ENCODE assay signal across 30 cellular contexts in genomic region chr10:36621346-36621745, GRCh38.
DNase-seq lines count a peak whose midpoint lies in the region; ATAC-seq, FAIRE-seq and TF ChIP-seq lines count a peak whose summit lies in the region.
"Had no signal": no experiment of that assay in that cellular context is flagged by ENCODE, and none has a peak within 500 bp of the region (broad histone marks: within the 10 kb centered on the region; RNA-seq: fewer than 3 reads in every experiment).

No MANE protein-coding gene starts in this region.

- no peaks in the 10 kb centered on the region for H3K9me3 ChIP-seq in PC-3 (ENCODE audit: low read length)
- H3K9me3 ChIP-seq in endothelial cell of umbilical vein (replicated peaks; ENCODE audit: control insufficient read depth, insufficient read depth, low read length) = no peaks in the 10 kb centered on the region
- H3K9me3 ChIP-seq: prostate gland had no signal

- H3K79me2 ChIP-seq in PC-3 (ENCODE audit: low read length) (no peaks in the 10 kb centered on the region), endothelial cell of umbilical vein (ENCODE audit: control insufficient read depth, insufficient read depth, low read length) (no peaks in the 10 kb centered on the region)

- H3K4me1 Mint-ChIP-seq in natural killer cell treated with Interleukin-12 subunit alpha and Interleukin-12 subunit beta and Interleukin-15 and Interleukin-18, amount 100 ng/mL, for 72 hours (ENCODE audit: low read depth in 2 of 2) = no peaks in the 10 kb centered on the region
- H3K4me1 Mint-ChIP-seq: central memory CD8-positive, alpha-beta T cell; IgD-negative memory B cell; memory B cell had no signal

- H3K9me2 ChIP-seq in PC-3 (replicated peaks; ENCODE audit: low read length) = no peaks in the 10 kb centered on the region

- no peaks in the 10 kb centered on the region for H3F3A ChIP-seq in PC-3 (ENCODE audit: low read length, unreplicated experiment)

- H3K4me2 ChIP-seq in PC-3 (ENCODE audit: low read length) (no peak overlapping the region), endothelial cell of umbilical vein (ENCODE audit: insufficient read depth, low read length) (no peak overlapping the region)
- H3K4me2 ChIP-seq: PC-9 had no signal

- FAIRE-seq in endothelial cell of umbilical vein (lab: Jason Lieb, UNC) = no peak
- FAIRE-seq: endometrium, H1 had no signal

- no peak overlapping the region for H3K4me3 Mint-ChIP-seq in natural killer cell treated with Interleukin-12 subunit alpha and Interleukin-12 subunit beta and Interleukin-15 and Interleukin-18, amount 100 ng/mL, for 72 hours
- H3K4me3 Mint-ChIP-seq: activated naive CD4-positive, alpha-beta T cell treated with anti-CD3 and anti-CD28 coated beads for 36 hours; activated T-helper 1 cell treated with anti-CD3 and anti-CD28 coated beads, Interleukin-12 subunit alpha, Interleukin-12 subunit beta, Interleukin-2, Interleukin-4 antibody, amounts not matched to agents 30 ng/mL and 10 ng/mL and 1 ng/mL, durations not matched to agents 14 hours and 24 hours and 36 hours; central memory CD8-positive, alpha-beta T cell; IgD-negative memory B cell; memory B cell had no signal

- H3K36me3 Mint-ChIP-seq in natural killer cell treated with Interleukin-12 subunit alpha and Interleukin-12 subunit beta and Interleukin-15 and Interleukin-18, amount 100 ng/mL, for 72 hours = no peaks in the 10 kb centered on the region
- H3K36me3 Mint-ChIP-seq: IgD-negative memory B cell, memory B cell had no signal

- H4K20me1 ChIP-seq in PC-3 (ENCODE audit: low read length) (no peaks in the 10 kb centered on the region), endothelial cell of umbilical vein (replicated peaks; ENCODE audit: control insufficient read depth, extremely low read depth, insufficient read depth, low read length) (no peaks in the 10 kb centered on the region)

- no peaks in the 10 kb centered on the region for H3K27me3 ChIP-seq in PC-3 (ENCODE audit: low read length)
- no peaks in the 10 kb centered on the region for H3K27me3 ChIP-seq in endothelial cell of umbilical vein (ENCODE audit: control insufficient read depth in 2 of 2, insufficient read depth in 2 of 2, low read length in 2 of 2)
- H3K27me3 ChIP-seq: heart right ventricle had no signal

- BruUV-seq in PC-3 (replicated peaks; lab: Mats Ljungman, UMichigan) = no TSS peak
- BruUV-seq in endothelial cell of umbilical vein (replicated peaks; lab: Mats Ljungman, UMichigan) = no TSS peak

- H3K27me3 Mint-ChIP-seq in natural killer cell treated with Interleukin-12 subunit alpha and Interleukin-12 subunit beta and Interleukin-15 and Interleukin-18, amount 100 ng/mL, for 72 hours = no peaks in the 10 kb centered on the region
- H3K27me3 Mint-ChIP-seq: central memory CD8-positive, alpha-beta T cell; IgD-negative memory B cell had no signal

- TF ChIP-seq CTCF in PC-3 (conservative IDR thresholded peaks at IDR 0.05; ENCODE audit: low read depth, low read length) (no peak), endothelial cell of umbilical vein (IDR thresholded peaks at IDR 0.05; ENCODE audit: extremely low read depth in 1 of 2, insufficient read depth in 1 of 2, low read depth in 1 of 2, low read length in 2 of 2) (no peak)

- no peak overlapping the region for H3K27ac Mint-ChIP-seq in natural killer cell treated with Interleukin-12 subunit alpha and Interleukin-12 subunit beta and Interleukin-15 and Interleukin-18, amount 100 ng/mL, for 72 hours
- H3K27ac Mint-ChIP-seq: activated naive CD4-positive, alpha-beta T cell treated with anti-CD3 and anti-CD28 coated beads for 36 hours; activated T-helper 1 cell treated with anti-CD3 and anti-CD28 coated beads, Interleukin-12 subunit alpha, Interleukin-12 subunit beta, Interleukin-2, Interleukin-4 antibody, amounts not matched to agents 30 ng/mL and 10 ng/mL and 1 ng/mL, durations not matched to agents 14 hours and 24 hours and 36 hours; IgD-negative memory B cell; memory B cell had no signal

- dilution Hi-C loops in endothelial cell of umbilical vein (cut with MboI; ENCODE audit: extremely low pct_ligation_motif_present, low sequenced_read_pairs) = no loop called here

- H3K9ac ChIP-seq in PC-3 (ENCODE audit: low read length) = no peak overlapping the region
- no peak overlapping the region for H3K9ac ChIP-seq in endothelial cell of umbilical vein (replicated peaks; ENCODE audit: extremely low read depth, insufficient read depth, low read length)

- H2AFZ ChIP-seq in PC-3 (ENCODE audit: low read length) = no peak overlapping the region
- no peak overlapping the region for H2AFZ ChIP-seq in endothelial cell of umbilical vein (ENCODE audit: low read depth, low read length)
- H2AFZ ChIP-seq: PC-9 had no signal

- intact Hi-C loops in PC-3 (cut with micrococcal nuclease) = no loop called here
- intact Hi-C loops in endothelial cell of umbilical vein (cut with micrococcal nuclease) = no loop called here

- no peaks in the 10 kb centered on the region for H3K36me3 ChIP-seq in PC-3 (ENCODE audit: low read depth, low read length)
- no peaks in the 10 kb centered on the region for H3K36me3 ChIP-seq in endothelial cell of umbilical vein (ENCODE audit: control insufficient read depth in 2 of 2, extremely low read depth in 1 of 2, insufficient read depth in 2 of 2, low read length in 2 of 2)
- H3K36me3 ChIP-seq: heart right ventricle, prostate gland had no signal

- POLR2A ChIA-PET in PC-3 (lab: Charles Lee; ENCODE audit: unreplicated experiment) (interaction anchor here (0.5 kb wide), 1 partner anchor 15 kb away, joined by 3 read pairs; no protein-coding TSS in a partner anchor), endothelial cell of umbilical vein (lab: Charles Lee) (no interaction called here)

- no peak overlapping the region for H3K27ac ChIP-seq in PC-3 (ENCODE audit: low read length)
- H3K27ac ChIP-seq in endothelial cell of umbilical vein (ENCODE audit: insufficient read depth, low read depth, low read length) = no peak overlapping the region
- H3K27ac ChIP-seq: heart right ventricle, PC-9, prostate gland had no signal

- no peak for TF ChIP-seq POLR2A in endothelial cell of umbilical vein (IDR thresholded peaks at IDR 0.05; ENCODE audit: low read depth, low read length)

- CTCF ChIA-PET in PC-3 (lab: Charles Lee) (no interaction called here), endothelial cell of umbilical vein (lab: Charles Lee) (interaction anchor here (0.6 to 1.4 kb wide), 2 partner anchors 10 to 69 kb away, joined by 3 read pairs; no protein-coding TSS in a partner anchor)

- H3K9me3 Mint-ChIP-seq in natural killer cell treated with Interleukin-12 subunit alpha and Interleukin-12 subunit beta and Interleukin-15 and Interleukin-18, amount 100 ng/mL, for 72 hours = no peaks in the 10 kb centered on the region

- peaks cover 14% of the 10 kb centered on the region for H3K4me1 ChIP-seq in PC-3 (ENCODE audit: insufficient read depth, low read length)
- H3K4me1 ChIP-seq in endothelial cell of umbilical vein (ENCODE audit: control insufficient read depth, extremely low read depth, insufficient read depth, low read length) = no peaks in the 10 kb centered on the region
- H3K4me1 ChIP-seq: heart right ventricle, prostate gland had no signal

- peak; percentile 82 for ATAC-seq in PC-3
- no peak for ATAC-seq in natural killer cell treated with Interleukin-12 subunit alpha and Interleukin-12 subunit beta and Interleukin-15 and Interleukin-18, amount 100 ng/mL, for 72 hours
- ATAC-seq: heart right ventricle had no signal

- in situ Hi-C loops in Caki2 (cut with HindIII; ENCODE audit: low pct_unique_long_range_greater_than_20kb, low sequenced_read_pairs) (no loop called here), G401 (cut with HindIII; ENCODE audit: low sequenced_read_pairs) (no loop called here)

- no peaks in the 10 kb centered on the region for H3K9me1 ChIP-seq in endothelial cell of umbilical vein (replicated peaks; ENCODE audit: control insufficient read depth, extremely low read depth, insufficient read depth, low read length)

- DNase-seq in Caki2 (ENCODE audit: low read depth) (peak; percentile 25), PC-3 (peak; percentile 81), endothelial cell of umbilical vein (ENCODE audit: low read depth, low spot score) (no peak), kidney glomerular epithelial cell (lab: John Stamatoyannopoulos, UW) (peak; percentile 82), G401 (ENCODE audit: low spot score) (no peak), anterior cingulate cortex (lab: John Stamatoyannopoulos, UW) (no peak)
- no peak for DNase-seq in natural killer cell treated with Interleukin-12 subunit alpha and Interleukin-12 subunit beta and Interleukin-15 and Interleukin-18, amount 100 ng/mL, for 72 hours (ENCODE audit: low spot score)
- no peak for DNase-seq in stimulated activated CD4-positive, alpha-beta T cell treated with anti-CD3 and anti-CD28 coated beads, Interleukin-2, amount 100 ng/mL, for 24 hours
- DNase-seq: activated CD4-positive, alpha-beta T cell treated with anti-CD3 and anti-CD28 coated beads, Interleukin-2, amount 50 U/mL, for 4 hours; activated CD4-positive, CD25-positive, alpha-beta regulatory T cell; activated naive CD4-positive, alpha-beta T cell treated with anti-CD3 and anti-CD28 coated beads for 36 hours; C1 segment of cervical spinal cord; Calu3; EL; heart right ventricle; NCI-H1092; NCI-H1694 treated with DMSO at 0.1 percent for 48 hours; NCI-H2171 treated with DMSO at 0.1 percent for 48 hours; NCI-H524; PC-9; stimulated activated CD4-positive, alpha-beta T cell treated with anti-CD3 and anti-CD28 coated beads, Interleukin-15, amount 100 ng/mL, for 24 hours; stimulated activated naive CD4-positive, alpha-beta T cell; T-helper 1 cell had no signal

- H3K4me3 ChIP-seq in PC-3 (ENCODE audit: low read length) (no peak overlapping the region), endothelial cell of umbilical vein (replicated peaks in 1 of 3; ENCODE audit: insufficient read depth in 1 of 3, low read depth in 1 of 3, low read length in 3 of 3) (no peak overlapping the region)
- H3K4me3 ChIP-seq: heart right ventricle, PC-9, prostate gland had no signal

TF ChIP-seq in endothelial cell of umbilical vein, 7 proteins besides CTCF, POLR2A, EP300 and RAD21:
- TF ChIP-seq FOS (IDR thresholded peaks at IDR 0.05; ENCODE audit: borderline replicate concordance, insufficient read depth, low read length) (peak; percentile 38), GATA2 (IDR thresholded peaks at IDR 0.05; ENCODE audit: insufficient read depth, insufficient read length, low read depth, low read length) (no peak)

Comparison
In these comparisons a context has a peak if more than half of its experiments do, and no peak if none do; other contexts are left out.
1. DNase-seq: peak in Caki2 (single experiment), PC-3 (single experiment) and kidney glomerular epithelial cell (single experiment); none in endothelial cell of umbilical vein (single experiment), G401 (single experiment), anterior cingulate cortex (0 of 58), natural killer cell treated with Interleukin-12 subunit alpha and Interleukin-12 subunit beta and Interleukin-15 and Interleukin-18, amount 100 ng/mL, for 72 hours (single experiment) and stimulated activated CD4-positive, alpha-beta T cell treated with anti-CD3 and anti-CD28 coated beads, Interleukin-2, amount 100 ng/mL, for 24 hours (0 of 2).